Comparison of ENCODE assay signal across 32 cellular contexts in the genomic region with DNA sequence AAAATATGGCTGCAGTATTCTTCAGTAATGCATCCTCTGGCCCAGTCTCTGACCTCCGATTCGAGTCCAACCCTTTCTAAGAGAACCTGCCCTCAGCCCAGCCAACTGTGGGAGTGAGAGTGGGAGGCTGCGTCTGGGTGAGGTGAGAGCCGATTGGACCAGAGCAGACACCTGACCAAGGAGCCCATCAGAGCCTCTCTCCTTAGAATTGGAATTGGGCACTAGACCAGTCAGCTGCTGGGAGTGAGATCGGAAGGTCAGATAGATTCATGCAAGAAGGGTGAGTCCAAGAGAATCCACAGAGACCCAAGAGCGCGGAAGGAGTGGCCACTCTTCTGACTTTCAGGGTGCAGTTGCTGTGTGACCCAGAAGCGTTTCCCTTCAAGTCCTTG. TPM values are rescaled to one million over a fixed set of nuclear protein-coding genes. Genes with fewer than 3 reads are reported as not detected.
A peak's percentile ranks its signal among the peaks of the same experiment; 100 is the strongest.
DNase-seq lines count a peak whose midpoint lies in the region; ATAC-seq and TF ChIP-seq lines count a peak whose summit lies in the region.
"Had no signal": no experiment of that assay in that cellular context is flagged by ENCODE, and none has a peak within 500 bp of the region (broad histone marks: within the 10 kb centered on the region; RNA-seq: fewer than 3 reads in every experiment).

No MANE protein-coding gene starts in this region.

- POLR2A ChIA-PET in Caco-2 (lab: Charles Lee): no interaction called here

- H3K4me1 ChIP-seq in Caco-2: peaks cover 51% of the 10 kb centered on the region
- peaks cover 4 to 89% (median 27%) of the 10 kb centered on the region in 3 donors for H3K4me1 ChIP-seq in gastroesophageal sphincter
- H3K4me1 ChIP-seq in sigmoid colon: peaks cover 0 to 46% (median 37%) of the 10 kb centered on the region in 4 donors
- H3K4me1 ChIP-seq: psoas muscle had no signal

- H3K9me3 Mint-ChIP-seq in Caco-2 (ENCODE audit: unreplicated experiment): no peaks in the 10 kb centered on the region
- H3K9me3 Mint-ChIP-seq: activated naive CD4-positive, alpha-beta T cell treated with anti-CD3 and anti-CD28 coated beads, Interleukin-2, amount 50 U/mL, for 24 hours; activated T-helper 17 cell treated with anti-CD3 and anti-CD28 coated beads, Interleukin-2, amount 50 U/mL, for 72 hours; CD8-positive, alpha-beta memory T cell; mesothelial cell of epicardium had no signal

- peak in 1 of 2 experiments; percentile 60 for DNase-seq in Caco-2
- DNase-seq in NCI-H226: peak; percentile 86
- DNase-seq in sigmoid colon: peak; percentile 43
- DNase-seq in DMS153 (lab: John Stamatoyannopoulos, UW): no peak
- no peak for DNase-seq in erythroblast (lab: John Stamatoyannopoulos, UW)
- DNase-seq in brain microvascular endothelial cell: no peak
- no peak for DNase-seq in SKM-1 (lab: John Stamatoyannopoulos, UW; ENCODE audit: unreplicated experiment)
- DNase-seq: activated CD4-positive, alpha-beta T cell treated with anti-CD3 and anti-CD28 coated beads for 48 hours; amniotic stem cell; CD8-positive, alpha-beta memory T cell; effector memory CD4-positive, alpha-beta T cell; HCEC 1CT; Karpas-422; naive thymus-derived CD4-positive, alpha-beta T cell; NCI-H1417 treated with DMSO at 0.1 percent for 48 hours; NCI-H345; NCI-H69; nucleus accumbens; psoas muscle; SIG-M5; stimulated activated naive CD4-positive, alpha-beta T cell; T-cell; testis; WERI-Rb-1 had no signal

- 84% methylated on average over 3 of the region's 8 CpGs; no CpG with 5 or more reads in 1 of the 2 donors for WGBS in gastroesophageal sphincter (ENCODE audit: low coverage in 1 of 2), 2 donors
- WGBS in sigmoid colon, 2 donors: 94 to 98% methylated on average over 8 of the region's 8 CpGs

- no peaks in the 10 kb centered on the region for H3K27me3 Mint-ChIP-seq in Caco-2 (ENCODE audit: insufficient read depth, unreplicated experiment)
- H3K27me3 Mint-ChIP-seq: activated naive CD4-positive, alpha-beta T cell treated with anti-CD3 and anti-CD28 coated beads, Interleukin-2, amount 50 U/mL, for 24 hours; activated T-helper 17 cell treated with anti-CD3 and anti-CD28 coated beads, Interleukin-2, amount 50 U/mL, for 72 hours; naive thymus-derived CD4-positive, alpha-beta T cell had no signal

- peaks cover 11% of the 10 kb centered on the region for H3K36me3 Mint-ChIP-seq in Caco-2 (ENCODE audit: insufficient read depth, unreplicated experiment)
- H3K36me3 Mint-ChIP-seq: activated naive CD4-positive, alpha-beta T cell treated with anti-CD3 and anti-CD28 coated beads, Interleukin-2, amount 50 U/mL, for 24 hours; naive thymus-derived CD4-positive, alpha-beta T cell; T-cell had no signal

- ATAC-seq in gastroesophageal sphincter: no peak
- ATAC-seq: activated T-helper 17 cell treated with anti-CD3 and anti-CD28 coated beads, Interleukin-2, amount 50 U/mL, for 72 hours; naive thymus-derived CD4-positive, alpha-beta T cell; psoas muscle; T-cell had no signal

- peaks cover 30% of the 10 kb centered on the region for H3K4me1 Mint-ChIP-seq in Caco-2 (ENCODE audit: low read depth, unreplicated experiment)
- H3K4me1 Mint-ChIP-seq: activated naive CD4-positive, alpha-beta T cell treated with anti-CD3 and anti-CD28 coated beads, Interleukin-2, amount 50 U/mL, for 24 hours; activated T-helper 17 cell treated with anti-CD3 and anti-CD28 coated beads, Interleukin-2, amount 50 U/mL, for 72 hours; CD8-positive, alpha-beta memory T cell; mesothelial cell of epicardium had no signal

- TF ChIP-seq POLR2A in gastroesophageal sphincter (IDR thresholded peaks at IDR 0.05) (no peak), sigmoid colon (IDR thresholded peaks at IDR 0.05) (no peak), erythroblast (IDR thresholded peaks at IDR 0.05; ENCODE audit: low read length) (no peak)

- intact Hi-C loops in Caco-2 (cut with micrococcal nuclease; ENCODE audit: unreplicated experiment): no loop called here
- intact Hi-C loops in sigmoid colon (cut with DNase I): no loop called here

- H3K9me3 ChIP-seq in Caco-2: no peaks in the 10 kb centered on the region
- H3K9me3 ChIP-seq in gastroesophageal sphincter: no peaks in the 10 kb centered on the region
- no peaks in the 10 kb centered on the region for H3K9me3 ChIP-seq in sigmoid colon
- H3K9me3 ChIP-seq: psoas muscle, testis had no signal

- TF ChIP-seq CTCF in Caco-2 (IDR thresholded peaks at IDR 0.05; ENCODE audit: insufficient read depth in 1 of 2, low read depth in 1 of 2, low read length in 1 of 2, severe bottlenecking in 1 of 2, unreplicated experiment in 1 of 2) (no peak), gastroesophageal sphincter (IDR thresholded peaks at IDR 0.05) (no peak), sigmoid colon (IDR thresholded peaks at IDR 0.05) (no peak), brain microvascular endothelial cell (IDR thresholded peaks at IDR 0.05; ENCODE audit: low read depth, low read length, missing control alignments) (no peak)

- peak overlapping the region; percentile 91 for H3K27ac Mint-ChIP-seq in Caco-2 (ENCODE audit: unreplicated experiment)
- H3K27ac Mint-ChIP-seq: activated naive CD4-positive, alpha-beta T cell treated with anti-CD3 and anti-CD28 coated beads, Interleukin-2, amount 50 U/mL, for 24 hours; activated T-helper 17 cell treated with anti-CD3 and anti-CD28 coated beads, Interleukin-2, amount 50 U/mL, for 72 hours; CD8-positive, alpha-beta memory T cell; mesothelial cell of epicardium; naive thymus-derived CD4-positive, alpha-beta T cell; T-cell had no signal

- peak overlapping the region; percentile 51 for H3K4me3 Mint-ChIP-seq in Caco-2 (ENCODE audit: unreplicated experiment)
- H3K4me3 Mint-ChIP-seq: activated naive CD4-positive, alpha-beta T cell treated with anti-CD3 and anti-CD28 coated beads, Interleukin-2, amount 50 U/mL, for 24 hours; activated T-helper 17 cell treated with anti-CD3 and anti-CD28 coated beads, Interleukin-2, amount 50 U/mL, for 72 hours; CD8-positive, alpha-beta memory T cell; mesothelial cell of epicardium; naive thymus-derived CD4-positive, alpha-beta T cell; T-cell had no signal

- in situ Hi-C loops in brain microvascular endothelial cell (cut with HindIII; ENCODE audit: low pct_ligation_motif_present, low sequenced_read_pairs): no loop called here

- H3K27ac ChIP-seq in gastroesophageal sphincter (peak overlapping the region in 3 of 4 donors; percentile 74 to 95 (median 93)), sigmoid colon (peak overlapping the region in 3 of 4 donors; percentile 3 to 95 (median 4)), brain microvascular endothelial cell (no peak overlapping the region)
- H3K27ac ChIP-seq: epithelial cell of prostate, HL-60, psoas muscle, testis, WERI-Rb-1 had no signal

- H3K4me3 ChIP-seq in Caco-2 (ENCODE audit: low read depth, low read length) (no peak overlapping the region), gastroesophageal sphincter (no peak overlapping the region), sigmoid colon (no peak overlapping the region), brain microvascular endothelial cell (ENCODE audit: low read depth, low read length) (no peak overlapping the region)
- H3K4me3 ChIP-seq: psoas muscle, testis had no signal

- BruUV-seq in Caco-2 (replicated peaks; lab: Mats Ljungman, UMichigan): no TSS peak

- H3K27me3 ChIP-seq in Caco-2 (replicated peaks; ENCODE audit: control insufficient read depth, insufficient read depth, low read length) (no peaks in the 10 kb centered on the region), gastroesophageal sphincter (no peaks in the 10 kb centered on the region), sigmoid colon (no peaks in the 10 kb centered on the region), brain microvascular endothelial cell (replicated peaks) (no peaks in the 10 kb centered on the region)
- H3K27me3 ChIP-seq: testis had no signal

- H3K36me3 ChIP-seq in Caco-2 (ENCODE audit: control insufficient read depth, insufficient read depth, low read length): no peaks in the 10 kb centered on the region
- H3K36me3 ChIP-seq in gastroesophageal sphincter: peaks cover 0 to 72% of the 10 kb centered on the region in 2 donors
- peaks cover 0 to 52% (median 22%) of the 10 kb centered on the region in 4 donors for H3K36me3 ChIP-seq in sigmoid colon
- H3K36me3 ChIP-seq in brain microvascular endothelial cell (replicated peaks): no peaks in the 10 kb centered on the region
- H3K36me3 ChIP-seq: WERI-Rb-1 had no signal

- CTCF ChIA-PET in Caco-2 (lab: Charles Lee): interaction anchor here (2.2 kb wide), 1 partner anchor 44 kb away, joined by 7 read pairs; no protein-coding TSS in a partner anchor

- TF ChIP-seq EP300 in gastroesophageal sphincter (IDR thresholded peaks at IDR 0.05) (no peak), sigmoid colon (IDR thresholded peaks at IDR 0.05) (no peak)

RNA-seq across cellular contexts. Expression of a gene that starts 10.2 kb away (rescaled TPM):
- total RNA-seq in Caco-2 (2022) (6.0 and 6.4 TPM in 2 replicates), gastroesophageal sphincter (100 to 1,000 TPM in 3 of 4 donors, 10 to 100 TPM in 1; 43.2 to 244 (median 179) TPM), sigmoid colon (100 to 1,000 TPM in 1 of 4 donors, 10 to 100 TPM in 3; 29.1 to 102 (median 67.1) TPM)
- 10 to 100 TPM in 1 of 3 donors, 1 to 10 TPM in 2; 1.8 to 10.2 (median 9.3) TPM for polyA plus RNA-seq in sigmoid colon
- total RNA-seq: activated T-helper 17 cell treated with anti-CD3 and anti-CD28 coated beads, Interleukin-2, amount 50 U/mL, for 72 hours; CD8-positive, alpha-beta memory T cell; naive thymus-derived CD4-positive, alpha-beta T cell had no signal
- polyA plus RNA-seq: CD8-positive, alpha-beta memory T cell; naive thymus-derived CD4-positive, alpha-beta T cell had no signal

RNA-seq across cellular contexts. Expression of a gene that starts 12.4 kb away (rescaled TPM):
- 15.4 and 17.1 TPM in 2 replicates for total RNA-seq in Caco-2 (2022)
- not detected for total RNA-seq in gastroesophageal sphincter
- not detected for total RNA-seq in sigmoid colon
- polyA plus RNA-seq in sigmoid colon: 10 to 100 TPM; 76.3 to 92.5 (median 77.0) TPM
- total RNA-seq: activated T-helper 17 cell treated with anti-CD3 and anti-CD28 coated beads, Interleukin-2, amount 50 U/mL, for 72 hours; CD8-positive, alpha-beta memory T cell; mesothelial cell of epicardium; naive thymus-derived CD4-positive, alpha-beta T cell; psoas muscle; T-cell had no signal
- polyA plus RNA-seq: BJ; CD8-positive, alpha-beta memory T cell; naive thymus-derived CD4-positive, alpha-beta T cell had no signal

RNA-seq across cellular contexts. Expression of a gene that starts 19.0 kb away (rescaled TPM):
- total RNA-seq in Caco-2 (2022) (not detected in 2 replicates), gastroesophageal sphincter (not detected), sigmoid colon (not detected)
- polyA plus RNA-seq in sigmoid colon: under 1 TPM in 1 of 3 donors, not detected in 2; 0.03 TPM
- total RNA-seq: activated T-helper 17 cell treated with anti-CD3 and anti-CD28 coated beads, Interleukin-2, amount 50 U/mL, for 72 hours; CD8-positive, alpha-beta memory T cell; liver; mesothelial cell of epicardium; naive thymus-derived CD4-positive, alpha-beta T cell; T-cell had no signal
- polyA plus RNA-seq: BJ; CD8-positive, alpha-beta memory T cell; liver; naive thymus-derived CD4-positive, alpha-beta T cell had no signal

RNA-seq across cellular contexts. Expression of a gene that starts 28.1 kb away (rescaled TPM):
- 24.7 and 29.9 TPM in 2 replicates for total RNA-seq in Caco-2 (2022)
- 10 to 100 TPM; 21.1 to 36.9 (median 29.4) TPM for total RNA-seq in gastroesophageal sphincter
- 10 to 100 TPM; 31.3 to 43.6 (median 37.8) TPM for total RNA-seq in sigmoid colon
- 10 to 100 TPM; 10.7 to 12.9 (median 10.8) TPM for polyA plus RNA-seq in sigmoid colon

RNA-seq across cellular contexts. Expression of a gene that starts 57.5 kb away (rescaled TPM):
- 2.2 and 2.7 TPM in 2 replicates for total RNA-seq in Caco-2 (2022)
- total RNA-seq in gastroesophageal sphincter: 1 to 10 TPM in 3 of 4 donors, under 1 TPM in 1; 0.12 to 7.5 (median 3.0) TPM
- 1 to 10 TPM; 3.5 to 5.7 (median 5.1) TPM for total RNA-seq in sigmoid colon
- polyA plus RNA-seq in sigmoid colon: 1 to 10 TPM in 1 of 3 donors, under 1 TPM in 1, not detected in 1; 0.23 to 2.0 TPM

Comparison
In these comparisons a context has a peak if more than half of its experiments do, and no peak if none do; other contexts are left out.
1. DNase-seq: peak in NCI-H226 (single experiment) and sigmoid colon (single experiment); none in DMS153 (single experiment), erythroblast (0 of 2), brain microvascular endothelial cell (single experiment) and SKM-1 (single experiment).
2. RNA of a gene that starts 12.4 kb away (total RNA-seq): 15.4 to 17.1 TPM in Caco-2; not detected in gastroesophageal sphincter and not detected in sigmoid colon; every median in the first group is over 10 times any median in the second.